In the genomic region with DNA sequence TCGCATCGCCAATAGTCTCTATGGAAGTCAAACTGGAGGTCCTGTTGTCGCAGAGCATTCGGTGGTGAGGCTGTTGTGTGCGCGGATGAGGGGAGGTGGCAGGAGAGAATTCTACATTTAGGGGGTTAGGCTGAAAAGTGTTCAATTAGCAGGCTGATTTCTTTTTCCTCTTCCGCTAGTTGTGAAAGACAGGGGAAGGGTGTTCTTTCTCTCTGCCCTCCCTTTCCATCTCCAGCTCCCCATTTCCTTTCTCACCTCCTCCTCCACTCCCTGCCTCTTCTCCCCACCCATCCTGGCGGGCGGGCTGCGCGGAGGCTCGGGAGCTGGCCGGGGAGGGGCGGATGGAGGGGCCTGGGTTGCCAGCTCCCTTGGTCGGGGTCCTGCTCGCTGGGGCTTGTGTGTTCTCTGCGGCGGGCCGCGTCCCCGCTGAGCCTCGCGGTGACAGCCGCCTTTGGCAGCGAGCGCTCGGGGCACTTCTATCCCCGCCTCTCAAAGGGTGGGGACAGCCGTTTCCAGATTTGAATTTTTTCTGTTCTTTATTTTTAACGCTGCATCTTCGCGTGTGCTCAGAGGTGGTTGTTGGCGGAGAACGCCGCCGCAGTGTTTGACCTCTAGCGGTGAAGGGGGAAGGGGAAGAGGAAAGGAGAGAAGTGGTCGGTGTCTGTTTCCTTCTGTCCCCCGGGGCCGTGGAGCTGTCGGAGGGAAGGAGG, we compare ENCODE assay signal across 8 cellular contexts. TPM values are rescaled to one million over a fixed set of nuclear protein-coding genes. Genes with fewer than 3 reads are reported as not detected.
A peak's percentile ranks its signal among the peaks of the same experiment; 100 is the strongest.
DNase-seq lines count a peak whose midpoint lies in the region; ATAC-seq, FAIRE-seq and TF ChIP-seq lines count a peak whose summit lies in the region.

No MANE protein-coding gene starts in this region.

- no peaks in the 10 kb centered on the region for H3K27me3 Mint-ChIP-seq in osteocyte (ENCODE audit: unreplicated experiment)
- H3K27me3 Mint-ChIP-seq in activated CD4-positive, alpha-beta memory T cell treated with anti-CD3 and anti-CD28 coated beads for 36 hours: peaks cover 51% of the 10 kb centered on the region

- peaks cover 26% of the 10 kb centered on the region for H3K23me2 ChIP-seq in H1 (ENCODE audit: low read depth, low read length)

- no peak; a peak in 1 of 4 replicates for TF ChIP-seq RAD21 in H1 (IDR thresholded peaks at IDR 0.05 in 1 of 2, conservative IDR thresholded peaks at IDR 0.05 in 1 of 2; ENCODE audit: low read depth in 2 of 2, low read length in 2 of 2)

- peak overlapping the region; percentile 96 for H3K27ac Mint-ChIP-seq in osteocyte (ENCODE audit: unreplicated experiment)
- H3K27ac Mint-ChIP-seq in activated CD4-positive, alpha-beta memory T cell treated with anti-CD3 and anti-CD28 coated beads for 36 hours: no peak overlapping the region

- peak overlapping the region; percentile 99 for H3K4me3 Mint-ChIP-seq in osteocyte (ENCODE audit: unreplicated experiment)
- H3K4me3 Mint-ChIP-seq in activated CD4-positive, alpha-beta memory T cell treated with anti-CD3 and anti-CD28 coated beads for 36 hours: no peak overlapping the region

- peak overlapping the region; percentile 60 for H3K18ac ChIP-seq in H1 (ENCODE audit: extremely low read depth, low read length)

- intact Hi-C loops in mucosa of descending colon (cut with DNase I, micrococcal nuclease): no loop called here
- intact Hi-C loops in activated CD4-positive, alpha-beta memory T cell treated with anti-CD3 and anti-CD28 coated beads for 36 hours (cut with micrococcal nuclease): no loop called here

- peaks cover 23% of the 10 kb centered on the region for H3K36me3 Mint-ChIP-seq in osteocyte (ENCODE audit: unreplicated experiment)
- H3K36me3 Mint-ChIP-seq in activated CD4-positive, alpha-beta memory T cell treated with anti-CD3 and anti-CD28 coated beads for 36 hours: peaks cover 4% of the 10 kb centered on the region

- no peak for TF ChIP-seq EP300 in H1 (IDR thresholded peaks at IDR 0.05; ENCODE audit: borderline replicate concordance in 1 of 2, low read depth in 2 of 2, low read length in 2 of 2)

- H2BK120ac ChIP-seq in H1 (replicated peaks; ENCODE audit: low read depth, low read length): no peak overlapping the region

- H3K4me3 ChIP-seq in H1 (ENCODE audit: extremely low read depth in 1 of 4, insufficient read depth in 2 of 4, low read depth in 3 of 4, low read length in 4 of 4) (peak overlapping the region; percentile 75 to 100 (median 86)), mucosa of descending colon (no peak overlapping the region)

- peaks cover 0 to 17% (median 0%) of the 10 kb centered on the region in 4 experiments; a peak in 2 of 8 replicates for H3K36me3 ChIP-seq in H1 (ENCODE audit: control insufficient read depth in 2 of 4, insufficient read depth in 4 of 4, low read length in 3 of 4)
- no peaks in the 10 kb centered on the region for H3K36me3 ChIP-seq in mucosa of descending colon (ENCODE audit: low read depth)

- no peak overlapping the region for H3K27ac ChIP-seq in H1 (ENCODE audit: low read depth, low read length)

- peaks cover 0 to 14% (median 3%) of the 10 kb centered on the region in 4 experiments; a peak in 5 of 7 replicates for H3K4me1 ChIP-seq in H1 (replicated peaks in 1 of 4; ENCODE audit: control insufficient read depth in 3 of 4, insufficient read depth in 4 of 4, low read length in 3 of 4)
- H3K4me1 ChIP-seq in mucosa of descending colon (ENCODE audit: low read depth): no peaks in the 10 kb centered on the region

- H3K4ac ChIP-seq in H1 (replicated peaks; ENCODE audit: insufficient read length, low read depth, low read length): no peak overlapping the region

- peaks cover 40% of the 10 kb centered on the region for H3K4me1 Mint-ChIP-seq in osteocyte (ENCODE audit: unreplicated experiment)
- peaks cover 11% of the 10 kb centered on the region for H3K4me1 Mint-ChIP-seq in activated CD4-positive, alpha-beta memory T cell treated with anti-CD3 and anti-CD28 coated beads for 36 hours (ENCODE audit: low read depth)

- H4K8ac ChIP-seq in H1 (ENCODE audit: extremely low read depth, insufficient read depth, low read length): no peak overlapping the region; the same call in 1 of the 2 replicates

- peaks cover 12 to 74% of the 10 kb centered on the region in 2 experiments for H3K79me2 ChIP-seq in H1 (ENCODE audit: control insufficient read depth in 1 of 2, insufficient read depth in 2 of 2, low read length in 2 of 2)

- H3K9me3 ChIP-seq in H1 (ENCODE audit: insufficient read depth in 2 of 2, low read depth in 1 of 2, low read length in 1 of 2) (no peaks in the 10 kb centered on the region), mucosa of descending colon (no peaks in the 10 kb centered on the region)

- peak overlapping the region; percentile 78 for H2BK5ac ChIP-seq in H1 (ENCODE audit: low read depth, low read length)

- peak overlapping the region; percentile 77 to 96 for H3K4me2 ChIP-seq in H1 (ENCODE audit: insufficient read depth in 1 of 2, low read depth in 2 of 2, low read length in 2 of 2)

- H2AK5ac ChIP-seq in H1 (ENCODE audit: low read depth, low read length): no peak overlapping the region

- no peak overlapping the region for H3K14ac ChIP-seq in H1 (ENCODE audit: insufficient read length)

- ATAC-seq in HG03565 (IDR thresholded peaks at IDR 0.05; ENCODE audit: unreplicated experiment): no peak
- ATAC-seq in mucosa of descending colon: no peak

- H2BK12ac ChIP-seq in H1 (ENCODE audit: low read depth, low read length): no peak overlapping the region

- TF ChIP-seq CTCF in H1 (IDR thresholded peaks at IDR 0.05; ENCODE audit: control extremely low read depth in 1 of 3, insufficient read depth in 1 of 3, low read depth in 1 of 3, low read length in 3 of 3) (no peak), osteocyte (IDR thresholded peaks at IDR 0.05) (no peak), mucosa of descending colon (IDR thresholded peaks at IDR 0.05) (no peak)

- peak overlapping the region; percentile 85 for H3K56ac ChIP-seq in H1 (replicated peaks; ENCODE audit: insufficient read length, low read depth, low read length)

- peak overlapping the region; percentile 10 for H4K5ac ChIP-seq in H1 (ENCODE audit: insufficient read length, low read depth, low read length)

- H3K23ac ChIP-seq in H1 (ENCODE audit: insufficient read length): no peak overlapping the region

- no peaks in the 10 kb centered on the region for H3K9me3 Mint-ChIP-seq in osteocyte (ENCODE audit: unreplicated experiment)
- H3K9me3 Mint-ChIP-seq in activated CD4-positive, alpha-beta memory T cell treated with anti-CD3 and anti-CD28 coated beads for 36 hours: no peaks in the 10 kb centered on the region

- no peak; a peak in 1 of 3 replicates for TF ChIP-seq POLR2A in H1 (IDR thresholded peaks at IDR 0.05; ENCODE audit: control extremely low read depth in 1 of 2, low read depth in 2 of 2, low read length in 2 of 2)

- H2BK20ac ChIP-seq in H1 (ENCODE audit: low read length): no peak overlapping the region

- POLR2A ChIA-PET in H1 (lab: Charles Lee; ENCODE audit: partially characterized antibody): interaction anchor here (0.7 to 5.2 kb wide), 11 partner anchors 10 to 322 kb away, joined by 3 to 28 read pairs (median 4); no protein-coding TSS in a partner anchor
- POLR2A ChIA-PET in activated CD4-positive, alpha-beta memory T cell treated with anti-CD3 and anti-CD28 coated beads for 36 hours (lab: Charles Lee): no interaction called here

- CTCF ChIA-PET in H1 (lab: Charles Lee; ENCODE audit: partially characterized antibody): interaction anchor here (0.5 to 0.7 kb wide), 3 partner anchors 9 to 1889 kb away, joined by 3 to 4 read pairs (median 3); no protein-coding TSS in a partner anchor
- CTCF ChIA-PET in activated CD4-positive, alpha-beta memory T cell treated with anti-CD3 and anti-CD28 coated beads for 36 hours (lab: Charles Lee): no interaction called here

- no peak overlapping the region for H2BK15ac ChIP-seq in H1 (ENCODE audit: low read length)

- H4K91ac ChIP-seq in H1 (replicated peaks; ENCODE audit: insufficient read length, low read length): no peak overlapping the region

- 0% methylated on average over 36 of the region's 41 CpGs; no CpG with 5 or more reads in 1 of the 2 experiments for WGBS in H1 (ENCODE audit: extremely low coverage in 1 of 2, insufficient coverage in 1 of 2, insufficient read length in 1 of 2, insufficient replicate concordance in 2 of 2, low coverage in 1 of 2, low lambda C conversion rate in 2 of 2, missing lambda C conversion rate in 1 of 2), 2 experiments

- H3K79me1 ChIP-seq in H1 (ENCODE audit: low read depth, low read length): no peaks in the 10 kb centered on the region; the same call in 1 of the 2 replicates

- no peaks in the 10 kb centered on the region for H3K27me3 ChIP-seq in H1 (replicated peaks in 1 of 4; ENCODE audit: control insufficient read depth in 3 of 4, extremely low read depth in 1 of 4, insufficient read depth in 3 of 4, low read length in 3 of 4)

- FAIRE-seq in H1 (lab: Jason Lieb, UNC): no peak

- peak; percentile 8 for DNase-seq in GM03348 (ENCODE audit: low spot score)
- peak; percentile 34 for DNase-seq in NCI-H1105 (lab: John Stamatoyannopoulos, UW)
- DNase-seq in H1 (ENCODE audit: low read depth in 1 of 2, low spot score in 2 of 2): peak in 1 of 2 experiments; percentile 74
- DNase-seq in osteocyte (ENCODE audit: extremely low spot score, unreplicated experiment): no peak
- DNase-seq in mucosa of descending colon: no peak
- no peak for DNase-seq in middle frontal gyrus (ENCODE audit: extremely low spot score, low spot score)
- DNase-seq in activated CD4-positive, alpha-beta memory T cell treated with anti-CD3 and anti-CD28 coated beads for 36 hours: no peak

- no peak overlapping the region for H2AFZ ChIP-seq in H1 (ENCODE audit: low read length)

- peak overlapping the region in 3 of 4 experiments; percentile 54 to 79 (median 75); a peak in 6 of 7 replicates for H3K9ac ChIP-seq in H1 (replicated peaks in 1 of 4; ENCODE audit: extremely low read depth in 1 of 4, low read depth in 3 of 4, low read length in 3 of 4)

- H4K20me1 ChIP-seq in H1 (replicated peaks in 1 of 2; ENCODE audit: control insufficient read depth in 1 of 2, insufficient read depth in 2 of 2, low read length in 2 of 2): peaks cover 22% of the 10 kb centered on the region in 2 experiments

TF ChIP-seq in H1, 55 proteins besides CTCF, POLR2A, EP300 and RAD21 (continues in another document):
- no peak for TF ChIP-seq BCL11A (IDR thresholded peaks at IDR 0.05; ENCODE audit: low read depth in 2 of 2, low read length in 2 of 2)

RNA-seq across cellular contexts. Expression of gene SOX11, which starts 3.6 kb away (rescaled TPM):
- total RNA-seq in H1 (2021; fragmentation: NEBNext Ultra II Directional; extraction: Animal tissue kit (Norgen Biotek cat#: 25700)): 55.6 and 56.5 TPM in 2 replicates
- polyA plus RNA-seq in H1 (2011; rRNA removed): 9.0 and 10.1 TPM in 2 replicates
- 11.6 TPM for polyA plus RNA-seq in H1 (2011; cell fraction: cytosol; rRNA removed)
- 15.6 TPM for polyA plus RNA-seq in H1 (2011; cell fraction: nucleus; rRNA removed)
- 19.0 to 24.8 TPM (median 20.5 TPM) in 4 replicates for polyA plus RNA-seq in H1 (2012, experiment 1 of 2)
- polyA plus RNA-seq in H1 (2012, experiment 2 of 2): 4.9 TPM
- 18.6 TPM for polyA plus RNA-seq in H1 (2013, experiment 1 of 2)
- polyA plus RNA-seq in H1 (2013, experiment 2 of 2): 17.8 TPM
- 13.0 and 14.2 TPM in 2 replicates for polyA minus RNA-seq in H1 (2011; rRNA and poly(A)+ RNA removed)
- 35.6 TPM for polyA minus RNA-seq in H1 (2011; cell fraction: cytosol; rRNA and poly(A)+ RNA removed)
- polyA minus RNA-seq in H1 (2011; cell fraction: nucleus; rRNA and poly(A)+ RNA removed): 28.9 TPM
- total RNA-seq in osteocyte (69.5 and 71.7 TPM in 2 replicates), mucosa of descending colon (1 to 10 TPM in 1 of 3 donors, under 1 TPM in 2; 0.12 to 9.5 (median 0.14) TPM)
- total RNA-seq in activated CD4-positive, alpha-beta memory T cell treated with anti-CD3 and anti-CD28 coated beads for 36 hours: not detected

Comparison
In these comparisons a context has a peak if more than half of its experiments do, and no peak if none do; other contexts are left out.
1. DNase-seq: peak in GM03348 (single experiment) and NCI-H1105 (single experiment); none in osteocyte (single experiment), mucosa of descending colon (0 of 3), middle frontal gyrus (single experiment) and activated CD4-positive, alpha-beta memory T cell treated with anti-CD3 and anti-CD28 coated beads for 36 hours (single experiment).